9 cellular contexts compared by ENCODE assay signal in the genomic region with DNA sequence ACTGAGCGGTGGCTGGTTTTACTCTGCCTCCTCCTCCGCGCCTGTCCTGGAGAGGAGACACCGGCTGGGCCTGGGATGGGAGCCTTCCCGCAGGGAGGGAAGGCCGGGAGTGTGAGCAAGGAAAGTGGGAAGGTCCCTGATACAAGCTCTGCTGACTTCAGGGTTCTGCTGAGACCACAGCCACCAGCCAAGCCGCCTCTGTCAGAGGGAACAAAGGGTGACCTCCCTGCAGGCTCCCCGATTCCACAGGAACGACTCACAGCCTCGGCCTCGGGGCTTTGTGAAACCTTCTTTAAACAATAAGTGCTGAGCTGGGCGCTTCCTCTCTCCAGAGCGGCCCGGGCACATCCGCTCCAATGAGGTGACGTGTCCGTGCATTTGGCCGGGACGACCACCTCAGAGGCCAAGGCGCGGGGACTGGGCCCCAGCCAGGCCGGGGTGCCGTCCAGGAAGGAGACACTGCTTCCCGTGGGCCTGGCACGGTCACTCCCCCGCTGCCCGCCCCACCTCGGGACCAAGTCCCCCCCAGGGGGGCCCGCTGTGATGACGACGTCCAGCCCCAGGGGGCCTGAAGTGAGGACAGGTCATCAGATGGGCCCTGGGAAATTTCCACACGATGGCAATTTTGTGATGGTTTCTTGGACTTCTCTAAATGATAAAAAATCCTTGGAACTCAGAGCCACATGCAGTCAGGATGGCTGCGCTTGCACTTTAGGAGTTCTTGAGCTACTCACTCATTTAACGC. TPM values are rescaled to one million over a fixed set of nuclear protein-coding genes. Genes with fewer than 3 reads are reported as not detected.
DNase-seq lines count a peak whose midpoint lies in the region; ATAC-seq, FAIRE-seq and TF ChIP-seq lines count a peak whose summit lies in the region.
"Had no signal": no experiment of that assay in that cellular context is flagged by ENCODE, and none has a peak within 500 bp of the region (broad histone marks: within the 10 kb centered on the region; RNA-seq: fewer than 3 reads in every experiment).

No MANE protein-coding gene starts in this region.

- H3K4me3 ChIP-seq in epithelial cell of esophagus (ENCODE audit: low read length) (no peak overlapping the region), upper lobe of right lung (no peak overlapping the region)

- no peak for TF ChIP-seq CTCF in epithelial cell of esophagus (IDR thresholded peaks at IDR 0.05; ENCODE audit: insufficient read depth, low read depth, low read length, missing control alignments)
- no peak for TF ChIP-seq CTCF in upper lobe of right lung (IDR thresholded peaks at IDR 0.05)
- TF ChIP-seq CTCF in D721Med (IDR thresholded peaks at IDR 0.05; ENCODE audit: insufficient read depth, missing control alignments): no peak

- no peaks in the 10 kb centered on the region for H3K36me3 ChIP-seq in upper lobe of right lung

- DNase-seq in NCI-H226 (peak; percentile 68), epithelial cell of esophagus (ENCODE audit: low read depth) (peak; percentile 87), medulla oblongata (ENCODE audit: extremely low spot score) (peak; percentile 64), upper lobe of right lung (no peak), cortex of kidney (lab: John Stamatoyannopoulos, UW) (no peak), D721Med (ENCODE audit: insufficient read length, low spot score) (no peak)
- DNase-seq: activated T-cell treated with anti-CD3 and anti-CD28 coated beads, Interleukin-2, amount 50 U/mL, for 72 hours had no signal

- no peaks in the 10 kb centered on the region for H3K9me3 ChIP-seq in upper lobe of right lung

- no peak for FAIRE-seq in D721Med (lab: Jason Lieb, UNC)

- H3K27me3 ChIP-seq in upper lobe of right lung: no peaks in the 10 kb centered on the region

- peak overlapping the region; percentile 78 for H3K27ac ChIP-seq in upper lobe of right lung

- intact Hi-C loops in upper lobe of right lung (cut with DNase I): no loop called here

- H3K4me1 ChIP-seq in upper lobe of right lung: peaks cover 8% of the 10 kb centered on the region

- ATAC-seq in upper lobe of right lung (peak; percentile 66), HG03378 (IDR thresholded peaks at IDR 0.05; ENCODE audit: unreplicated experiment) (no peak), HG03469 (IDR thresholded peaks at IDR 0.05; ENCODE audit: unreplicated experiment) (no peak)
- ATAC-seq: activated T-cell treated with anti-CD3 and anti-CD28 coated beads, Interleukin-2, amount 50 U/mL, for 72 hours had no signal

RNA-seq across cellular contexts. Expression of a gene that starts 11.8 kb away (rescaled TPM):
- total RNA-seq in upper lobe of right lung: not detected
- total RNA-seq: activated T-cell treated with anti-CD3 and anti-CD28 coated beads, Interleukin-2, amount 50 U/mL, for 72 hours had no signal

Comparison
In these comparisons a context has a peak if more than half of its experiments do, and no peak if none do; other contexts are left out.
1. DNase-seq: peak in NCI-H226 (single experiment), epithelial cell of esophagus (single experiment) and medulla oblongata (single experiment); none in upper lobe of right lung (single experiment), cortex of kidney (single experiment) and D721Med (single experiment).